ENCODE assay signal across 19 cellular contexts in the genomic region with DNA sequence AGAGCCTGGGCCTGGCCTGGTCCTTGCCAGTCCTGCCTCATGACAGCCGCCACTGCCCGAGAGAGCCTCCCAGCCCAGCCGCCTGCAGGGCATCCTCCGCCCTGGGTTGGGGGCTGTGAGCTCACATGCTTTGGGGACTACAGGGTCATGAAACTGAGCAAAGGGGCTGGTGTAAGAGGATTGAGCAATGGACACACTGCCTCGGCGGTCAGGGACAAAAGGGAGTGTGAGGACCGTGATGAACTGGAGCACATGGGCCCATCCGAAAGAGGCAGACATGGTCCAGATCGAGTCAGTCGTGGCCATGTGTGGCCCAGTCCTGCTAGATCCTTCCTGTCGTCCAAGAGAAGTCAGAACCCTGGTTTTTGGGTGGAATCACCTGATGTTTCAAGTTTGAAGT. TPM values are rescaled to one million over a fixed set of nuclear protein-coding genes. Genes with fewer than 3 reads are reported as not detected.
"Had no signal": no experiment of that assay in that cellular context is flagged by ENCODE, and none has a peak within 500 bp of the region (broad histone marks: within the 10 kb centered on the region; RNA-seq: fewer than 3 reads in every experiment).

No MANE protein-coding gene starts in this region.

- H3K9me3 Mint-ChIP-seq: effector memory CD8-positive, alpha-beta T cell; mesothelial cell of epicardium; stimulated activated effector memory CD8-positive, alpha-beta T cell treated with anti-CD3 and anti-CD28 coated beads, Interleukin-12 subunit alpha, Interleukin-12 subunit beta, amount 100 ng/mL, for 72 hours; WTC11 had no signal

- H3K4me3 ChIP-seq: heart right ventricle, lower lobe of right lung, prostate gland, sigmoid colon, thoracic aorta had no signal

- H3K4me1 ChIP-seq: lower lobe of right lung, prostate gland, sigmoid colon had no signal

- H3K36me3 Mint-ChIP-seq: activated naive CD8-positive, alpha-beta T cell; mesothelial cell of epicardium; stimulated activated effector memory CD8-positive, alpha-beta T cell treated with anti-CD3 and anti-CD28 coated beads, Interleukin-12 subunit alpha, Interleukin-12 subunit beta, amount 100 ng/mL, for 72 hours; WTC11 had no signal

- H3K27ac Mint-ChIP-seq: activated naive CD8-positive, alpha-beta T cell; effector memory CD8-positive, alpha-beta T cell; mesothelial cell of epicardium; naive B cell; stimulated activated effector memory CD8-positive, alpha-beta T cell treated with anti-CD3 and anti-CD28 coated beads, Interleukin-12 subunit alpha, Interleukin-12 subunit beta, amount 100 ng/mL, for 72 hours; T-helper 17 cell; WTC11 had no signal

- H3K4me3 Mint-ChIP-seq: activated naive CD8-positive, alpha-beta T cell; effector memory CD8-positive, alpha-beta T cell; mesothelial cell of epicardium; naive B cell; stimulated activated effector memory CD8-positive, alpha-beta T cell treated with anti-CD3 and anti-CD28 coated beads, Interleukin-12 subunit alpha, Interleukin-12 subunit beta, amount 100 ng/mL, for 72 hours; T-helper 17 cell; WTC11 had no signal

- H3K9me3 ChIP-seq: heart right ventricle, lower lobe of right lung, prostate gland, sigmoid colon, thoracic aorta had no signal

- H3K4me1 Mint-ChIP-seq: mesothelial cell of epicardium; naive B cell; stimulated activated effector memory CD8-positive, alpha-beta T cell treated with anti-CD3 and anti-CD28 coated beads, Interleukin-12 subunit alpha, Interleukin-12 subunit beta, amount 100 ng/mL, for 72 hours; WTC11 had no signal

- H3K36me3 ChIP-seq: brain microvascular endothelial cell, heart right ventricle, lower lobe of right lung, prostate gland, sigmoid colon, thoracic aorta had no signal

- H3K27ac ChIP-seq: brain microvascular endothelial cell, lower lobe of right lung, prostate gland, sigmoid colon had no signal

- H3K27me3 ChIP-seq: brain microvascular endothelial cell had no signal

- ATAC-seq: effector memory CD8-positive, alpha-beta T cell; left colon; lower lobe of right lung; stimulated activated effector memory CD8-positive, alpha-beta T cell treated with anti-CD3 and anti-CD28 coated beads, Interleukin-12 subunit alpha, Interleukin-12 subunit beta, amount 100 ng/mL, for 72 hours; T-helper 17 cell; WTC11 had no signal

- DNase-seq: activated CD4-positive, alpha-beta T cell treated with anti-CD3 and anti-CD28 coated beads for 48 hours; activated CD8-positive, alpha-beta memory T cell treated with anti-CD3 and anti-CD28 coated beads, Interleukin-2, amount 50 U/mL, for 48 hours; activated gamma-delta T cell treated with Interleukin-2 at 50 U/mL for 16 hours; dermis blood vessel endothelial cell; effector memory CD8-positive, alpha-beta T cell; heart right ventricle; left colon; lower lobe of right lung; naive B cell; sigmoid colon; T-helper 17 cell had no signal

RNA-seq across cellular contexts. Expression of gene GSG1L, which starts 52.3 kb away (rescaled TPM):
- total RNA-seq: dermis blood vessel endothelial cell, fibroblast of lung, T-helper 17 cell had no signal
- polyA plus RNA-seq: fibroblast of lung, heart right ventricle had no signal
